In the genomic region with DNA sequence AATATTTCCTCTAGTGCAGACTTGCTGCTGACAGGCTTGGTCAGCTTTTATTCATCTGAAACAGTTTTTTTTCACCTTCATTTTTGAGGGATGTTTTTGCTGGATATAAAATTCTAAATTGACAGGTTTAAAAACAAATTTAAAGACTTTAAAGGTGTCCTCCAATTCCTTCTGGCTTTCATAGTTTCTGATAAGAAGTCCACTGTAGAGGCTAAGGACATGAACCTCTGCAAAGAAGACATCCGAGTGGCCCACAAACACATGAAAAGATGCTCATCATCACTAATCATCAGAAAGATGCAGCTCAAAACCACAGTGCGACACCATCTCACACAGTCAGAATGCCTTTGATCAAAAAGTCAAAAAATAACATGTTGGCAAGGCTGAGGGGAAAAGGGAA, we compare ENCODE assay signal across 9 cellular contexts.
"Had no signal": no experiment of that assay in that cellular context is flagged by ENCODE, and none has a peak within 500 bp of the region (broad histone marks: within the 10 kb centered on the region; RNA-seq: fewer than 3 reads in every experiment).

No MANE protein-coding gene starts in this region.

- H3K27ac ChIP-seq: KMS-11 had no signal

- FAIRE-seq: H54, HTR-8/SVneo had no signal

- H3K4me2 ChIP-seq: KMS-11 had no signal

- H3K9me3 Mint-ChIP-seq: H9 had no signal

- H3K4me1 Mint-ChIP-seq: H9 had no signal

- H3K9ac ChIP-seq: KMS-11 had no signal

- H3K4me3 Mint-ChIP-seq: H9 had no signal

- DNase-seq: GOT3, H9, HCEC 1CT, IMR-90, Karpas-422, KBM-7 had no signal
